Comparison of ENCODE assay signal across 1 cellular context in genomic region chr2:73931531-73932500, GRCh38.
TF ChIP-seq lines count a peak whose summit lies in the region.

No MANE protein-coding gene starts in this region.

TF ChIP-seq in endothelial cell of umbilical vein, 7 proteins besides CTCF, POLR2A, EP300 and RAD21 (continued from another document):
- TF ChIP-seq FOS (IDR thresholded peaks at IDR 0.05; ENCODE audit: borderline replicate concordance, insufficient read depth, low read length) = peak; percentile 16
- no peak for TF ChIP-seq POLR2AphosphoS5 (IDR thresholded peaks at IDR 0.05; ENCODE audit: insufficient read depth, low read depth, low read length)
- TF ChIP-seq, protein P1, sequence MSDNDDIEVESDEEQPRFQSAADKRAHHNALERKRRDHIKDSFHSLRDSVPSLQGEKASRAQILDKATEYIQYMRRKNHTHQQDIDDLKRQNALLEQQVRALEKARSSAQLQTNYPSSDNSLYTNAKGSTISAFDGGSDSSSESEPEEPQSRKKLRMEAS (IDR thresholded peaks at IDR 0.05; ENCODE audit: insufficient read depth, insufficient read length) = no peak
- no peak for TF ChIP-seq GATA2 (IDR thresholded peaks at IDR 0.05; ENCODE audit: insufficient read depth, insufficient read length, low read depth, low read length)
